In genomic region chr4:159765402-159765801, GRCh38 we compare ENCODE assay signal across 27 cellular contexts.
A peak's percentile ranks its signal among the peaks of the same experiment; 100 is the strongest.
DNase-seq lines count a peak whose midpoint lies in the region; ATAC-seq, FAIRE-seq and TF ChIP-seq lines count a peak whose summit lies in the region.
"Had no signal": no experiment of that assay in that cellular context is flagged by ENCODE, and none has a peak within 500 bp of the region (broad histone marks: within the 10 kb centered on the region; RNA-seq: fewer than 3 reads in every experiment).

No MANE protein-coding gene starts in this region.

- POLR2A ChIA-PET in WTC11 (lab: Charles Lee): no interaction called here

- no peak for ATAC-seq in activated CD4-positive, CD25-positive, alpha-beta regulatory T cell treated with anti-CD3 and anti-CD28 coated beads, Interleukin-2, amount 50 U/mL, for 24 hours
- ATAC-seq in WTC11: no peak
- ATAC-seq: lower lobe of right lung, Panc1 had no signal

- H3K27ac ChIP-seq in keratinocyte (ENCODE audit: control insufficient read depth, insufficient read depth, low read length): no peak overlapping the region
- no peak overlapping the region for H3K27ac ChIP-seq in coronary artery
- H3K27ac ChIP-seq: lower lobe of right lung, stomach, transverse colon had no signal

- H3K27me3 Mint-ChIP-seq in WTC11 (ENCODE audit: low read depth): no peaks in the 10 kb centered on the region
- H3K27me3 Mint-ChIP-seq: activated B cell treated with CpG ODN at 0.5 μM for 24 hours; activated CD4-positive, alpha-beta memory T cell treated with anti-CD3 and anti-CD28 coated beads, Interleukin-2, amount 10 ng/mL, durations not matched to agents 7 days and 5 days; central memory CD8-positive, alpha-beta T cell had no signal

- dilution Hi-C loops in keratinocyte (cut with MboI; ENCODE audit: extremely low pct_ligation_motif_present, low sequenced_read_pairs): no loop called here

- no peak overlapping the region for H3K4me2 ChIP-seq in keratinocyte (ENCODE audit: control insufficient read depth, extremely low read depth, insufficient read depth, low read depth, low read length)

- in situ Hi-C loops in astrocyte of the cerebellum (cut with HindIII; ENCODE audit: low sequenced_read_pairs): no loop called here

- H3K79me2 ChIP-seq in keratinocyte (ENCODE audit: control insufficient read depth, insufficient read depth, low read length): no peaks in the 10 kb centered on the region

- TF ChIP-seq CTCF in astrocyte of the cerebellum (IDR thresholded peaks at IDR 0.05; ENCODE audit: low read depth, low read length, missing control alignments) (no peak), keratinocyte (optimal IDR thresholded peaks at IDR 0.05 in 1 of 3, IDR thresholded peaks at IDR 0.05 in 1 of 3, conservative IDR thresholded peaks at IDR 0.05 in 1 of 3; ENCODE audit: extremely low read depth in 1 of 3, insufficient read depth in 2 of 3, low read length in 3 of 3) (no peak), coronary artery (IDR thresholded peaks at IDR 0.05) (no peak), WTC11 (IDR thresholded peaks at IDR 0.05) (no peak)

- CTCF ChIA-PET in WTC11 (lab: Charles Lee): interaction anchor here (0.7 to 1.9 kb wide), 7 partner anchors 12 to 277 kb away, joined by 3 to 5 read pairs (median 3); no protein-coding TSS in a partner anchor

- H3K9me3 ChIP-seq in keratinocyte (ENCODE audit: control insufficient read depth, low read depth, low read length): no peaks in the 10 kb centered on the region
- H3K9me3 ChIP-seq: BE2C, lower lobe of right lung, MG63, stomach, transverse colon had no signal

- H3K36me3 Mint-ChIP-seq in WTC11: peaks cover 7% of the 10 kb centered on the region

- H3K4me3 ChIP-seq in astrocyte of the cerebellum (ENCODE audit: low read depth, low read length) (no peak overlapping the region), keratinocyte (ENCODE audit: control insufficient read depth in 2 of 3, extremely low read depth in 1 of 3, insufficient read depth in 2 of 3, low read depth in 1 of 3, low read length in 3 of 3) (no peak overlapping the region), coronary artery (no peak overlapping the region)
- H3K4me3 ChIP-seq: lower lobe of right lung, MG63, stomach, transverse colon had no signal

- H3K9me1 ChIP-seq in keratinocyte (ENCODE audit: control insufficient read depth, extremely low read depth, insufficient read depth, low read length): no peaks in the 10 kb centered on the region

- H3K9me3 Mint-ChIP-seq in WTC11: peaks cover 27% of the 10 kb centered on the region
- H3K9me3 Mint-ChIP-seq: activated CD4-positive, alpha-beta memory T cell treated with anti-CD3 and anti-CD28 coated beads, Interleukin-2, amount 10 ng/mL, durations not matched to agents 7 days and 5 days had no signal

- DNase-seq in A172 (ENCODE audit: low spot score) (peak; percentile 54), LoVo (ENCODE audit: low spot score) (peak; percentile 8), astrocyte of the cerebellum (ENCODE audit: low read depth) (peak; percentile 33), keratinocyte (ENCODE audit: low read depth, low spot score) (peak; percentile 4), coronary artery (ENCODE audit: low spot score) (no peak), inferior parietal cortex (ENCODE audit: extremely low spot score) (no peak), WTC11 (ENCODE audit: low spot score) (no peak)
- DNase-seq: activated B cell treated with CpG ODN at 0.5 μM for 24 hours; activated CD4-positive, alpha-beta memory T cell treated with anti-CD3 and anti-CD28 coated beads, Interleukin-2, amount 10 ng/mL, durations not matched to agents 7 days and 5 days; activated T-cell treated with anti-CD3 and anti-CD28 coated beads for 4 hours; amniotic stem cell; BE2C; COR-L47; foreskin fibroblast; hippocampal formation; IMR-90; islet precursor cell; lower lobe of right lung; MG63; NCI-H1417 treated with DMSO at 0.1 percent for 48 hours; NCI-H510A; retina; stomach; transverse colon had no signal

- H3K36me3 ChIP-seq in keratinocyte (ENCODE audit: control insufficient read depth in 2 of 2, extremely low read depth in 1 of 2, insufficient read depth in 2 of 2, low read length in 2 of 2): no peaks in the 10 kb centered on the region
- H3K36me3 ChIP-seq: BE2C, lower lobe of right lung, MG63, stomach, transverse colon had no signal

- no peaks in the 10 kb centered on the region for H3K27me3 ChIP-seq in keratinocyte (ENCODE audit: control insufficient read depth, extremely low read depth, insufficient read depth, low read length)
- H3K27me3 ChIP-seq: BE2C, MG63, stomach, transverse colon had no signal

- no peaks in the 10 kb centered on the region for H3K4me1 Mint-ChIP-seq in WTC11
- H3K4me1 Mint-ChIP-seq: activated B cell treated with CpG ODN at 0.5 μM for 24 hours; activated CD4-positive, alpha-beta memory T cell treated with anti-CD3 and anti-CD28 coated beads, Interleukin-2, amount 10 ng/mL, durations not matched to agents 7 days and 5 days; central memory CD8-positive, alpha-beta T cell had no signal

- no peak overlapping the region for H3K9ac ChIP-seq in keratinocyte (ENCODE audit: control insufficient read depth, extremely low read depth, insufficient read depth, low read length)

- no peaks in the 10 kb centered on the region for H4K20me1 ChIP-seq in keratinocyte (ENCODE audit: control insufficient read depth, extremely low read depth, insufficient read depth, low read length)

- H3K4me3 Mint-ChIP-seq in WTC11: no peak overlapping the region
- H3K4me3 Mint-ChIP-seq: activated B cell treated with CpG ODN at 0.5 μM for 24 hours; activated CD4-positive, alpha-beta memory T cell treated with anti-CD3 and anti-CD28 coated beads, Interleukin-2, amount 10 ng/mL, durations not matched to agents 7 days and 5 days; central memory CD8-positive, alpha-beta T cell had no signal

- H3K27ac Mint-ChIP-seq in WTC11: no peak overlapping the region
- H3K27ac Mint-ChIP-seq: activated B cell treated with CpG ODN at 0.5 μM for 24 hours; activated CD4-positive, alpha-beta memory T cell treated with anti-CD3 and anti-CD28 coated beads, Interleukin-2, amount 10 ng/mL, durations not matched to agents 7 days and 5 days had no signal

- no peak overlapping the region for H2AFZ ChIP-seq in keratinocyte (ENCODE audit: control insufficient read depth, low read length)

- no peak for FAIRE-seq in keratinocyte (lab: Jason Lieb, UNC)

- H3K4me1 ChIP-seq in keratinocyte (ENCODE audit: control insufficient read depth, extremely low read depth, insufficient read depth, low read length): no peaks in the 10 kb centered on the region
- H3K4me1 ChIP-seq: BE2C, lower lobe of right lung, transverse colon had no signal

TF ChIP-seq in WTC11, 78 proteins besides CTCF, POLR2A, EP300 and RAD21:
- TF ChIP-seq ERG (CRISPR knock-in tag; IDR thresholded peaks at IDR 0.05) (no peak), ELF4 (CRISPR knock-in tag; IDR thresholded peaks at IDR 0.05; ENCODE audit: low read depth) (no peak), IRF1 (CRISPR knock-in tag; IDR thresholded peaks at IDR 0.05) (no peak), NFYB (CRISPR knock-in tag; conservative IDR thresholded peaks at IDR 0.05; ENCODE audit: low read depth) (no peak)
- TF ChIP-seq, protein P1, sequence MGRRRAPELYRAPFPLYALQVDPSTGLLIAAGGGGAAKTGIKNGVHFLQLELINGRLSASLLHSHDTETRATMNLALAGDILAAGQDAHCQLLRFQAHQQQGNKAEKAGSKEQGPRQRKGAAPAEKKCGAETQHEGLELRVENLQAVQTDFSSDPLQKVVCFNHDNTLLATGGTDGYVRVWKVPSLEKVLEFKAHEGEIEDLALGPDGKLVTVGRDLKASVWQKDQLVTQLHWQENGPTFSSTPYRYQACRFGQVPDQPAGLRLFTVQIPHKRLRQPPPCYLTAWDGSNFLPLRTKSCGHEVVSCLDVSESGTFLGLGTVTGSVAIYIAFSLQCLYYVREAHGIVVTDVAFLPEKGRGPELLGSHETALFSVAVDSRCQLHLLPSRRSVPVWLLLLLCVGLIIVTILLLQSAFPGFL (CRISPR knock-in tag; IDR thresholded peaks at IDR 0.05; ENCODE audit: borderline replicate concordance): no peak
- TF ChIP-seq, protein P2, sequence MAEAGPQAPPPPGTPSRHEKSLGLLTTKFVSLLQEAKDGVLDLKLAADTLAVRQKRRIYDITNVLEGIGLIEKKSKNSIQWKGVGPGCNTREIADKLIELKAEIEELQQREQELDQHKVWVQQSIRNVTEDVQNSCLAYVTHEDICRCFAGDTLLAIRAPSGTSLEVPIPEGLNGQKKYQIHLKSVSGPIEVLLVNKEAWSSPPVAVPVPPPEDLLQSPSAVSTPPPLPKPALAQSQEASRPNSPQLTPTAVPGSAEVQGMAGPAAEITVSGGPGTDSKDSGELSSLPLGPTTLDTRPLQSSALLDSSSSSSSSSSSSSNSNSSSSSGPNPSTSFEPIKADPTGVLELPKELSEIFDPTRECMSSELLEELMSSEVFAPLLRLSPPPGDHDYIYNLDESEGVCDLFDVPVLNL (CRISPR knock-in tag; IDR thresholded peaks at IDR 0.05; ENCODE audit: borderline replicate concordance, low read depth): no peak

Comparison
In these comparisons a context has a peak if more than half of its experiments do, and no peak if none do; other contexts are left out.
1. DNase-seq: peak in A172 (single experiment), LoVo (single experiment), astrocyte of the cerebellum (single experiment) and keratinocyte (single experiment); none in coronary artery (single experiment), inferior parietal cortex (single experiment) and WTC11 (single experiment).